22 cellular contexts compared by ENCODE assay signal in the genomic region with DNA sequence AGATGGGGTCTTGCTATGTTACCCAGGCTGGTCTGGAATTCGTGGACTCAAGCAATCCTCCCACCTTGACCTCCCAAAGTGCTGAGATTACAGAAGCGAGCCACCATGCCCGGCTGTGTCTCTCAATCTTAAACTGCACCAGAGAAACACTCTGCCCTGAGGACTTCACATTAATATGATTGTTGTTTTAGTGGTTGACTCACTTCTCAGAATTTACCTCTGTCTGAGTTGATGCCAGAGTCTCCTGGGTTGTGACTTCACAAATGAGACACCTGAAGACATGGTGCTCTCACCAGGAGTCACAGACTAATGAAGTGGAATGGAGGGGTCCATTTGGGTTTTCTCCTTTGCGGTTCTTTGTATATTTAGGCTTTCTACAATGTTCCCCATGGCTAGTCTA.
DNase-seq lines count a peak whose midpoint lies in the region; ATAC-seq and TF ChIP-seq lines count a peak whose summit lies in the region.
"Had no signal": no experiment of that assay in that cellular context is flagged by ENCODE, and none has a peak within 500 bp of the region (broad histone marks: within the 10 kb centered on the region; RNA-seq: fewer than 3 reads in every experiment).

No MANE protein-coding gene starts in this region.

- H3K4me2 ChIP-seq in GM23338, result no peak overlapping the region
- H3K4me2 ChIP-seq in PC-3 (ENCODE audit: low read length), result no peak overlapping the region
- H3K4me2 ChIP-seq in mammary epithelial cell (ENCODE audit: insufficient read depth, low read depth, low read length), result peak overlapping the region; percentile 10
- H3K4me2 ChIP-seq: A549 had no signal

- no peak for TF ChIP-seq POLR2A in gastrocnemius medialis (IDR thresholded peaks at IDR 0.05)

- no peak overlapping the region for H3K9ac ChIP-seq in PC-3 (ENCODE audit: low read length)
- H3K9ac ChIP-seq in mammary epithelial cell (ENCODE audit: insufficient read depth, low read length), result no peak overlapping the region

- H3K27ac ChIP-seq in GM23338 (ENCODE audit: low read depth) (no peak overlapping the region), PC-3 (ENCODE audit: low read length) (no peak overlapping the region), mammary epithelial cell (ENCODE audit: insufficient read depth, low read depth, low read length) (peak overlapping the region; percentile 1), gastrocnemius medialis (no peak overlapping the region)
- H3K27ac ChIP-seq: HL-60, Peyer's patch, SJSA1 had no signal

- H3K9me3 Mint-ChIP-seq in GM23338 (peaks cover 23% of the 10 kb centered on the region), Calu3 (ENCODE audit: low read depth, unreplicated experiment) (no peaks in the 10 kb centered on the region)

- in situ Hi-C loops in mammary epithelial cell (cut with MboI; ENCODE audit: low sequenced_read_pairs in 2 of 2), result loop anchor here in 1 of 2 donors (10.0 kb wide), 1 partner anchor 56 kb away; no protein-coding TSS in a partner anchor
- in situ Hi-C loops in gastrocnemius medialis (cut with MboI; ENCODE audit: low sequenced_read_pairs in 4 of 4), result no loop called here

- H3K9me2 ChIP-seq in GM23338 (ENCODE audit: insufficient read depth) (no peaks in the 10 kb centered on the region), PC-3 (replicated peaks; ENCODE audit: low read length) (no peaks in the 10 kb centered on the region)

- H3K4me1 Mint-ChIP-seq in GM23338 (peaks cover 8% of the 10 kb centered on the region; the same call in 2 of the 3 replicates), Calu3 (ENCODE audit: low read depth, unreplicated experiment) (peaks cover 9% of the 10 kb centered on the region)
- H3K4me1 Mint-ChIP-seq: CD14-positive monocyte had no signal

- H3K4me3 ChIP-seq in GM23338 (no peak overlapping the region), PC-3 (ENCODE audit: low read length) (no peak overlapping the region), mammary epithelial cell (replicated peaks in 1 of 3; ENCODE audit: insufficient read depth in 1 of 3, low read depth in 2 of 3, low read length in 3 of 3) (no peak overlapping the region), gastrocnemius medialis (no peak overlapping the region)
- H3K4me3 ChIP-seq: A549, Peyer's patch, SJSA1 had no signal

- H3K36me3 Mint-ChIP-seq in GM23338 (ENCODE audit: low read depth) (peaks cover 12% of the 10 kb centered on the region), Calu3 (ENCODE audit: insufficient read depth, unreplicated experiment) (no peaks in the 10 kb centered on the region)
- H3K36me3 Mint-ChIP-seq: CD14-positive monocyte had no signal

- H3F3A ChIP-seq in GM23338 (replicated peaks; ENCODE audit: low read depth), result no peaks in the 10 kb centered on the region
- no peaks in the 10 kb centered on the region for H3F3A ChIP-seq in PC-3 (ENCODE audit: low read length, unreplicated experiment)

- H2AFZ ChIP-seq in GM23338, result peak overlapping the region; percentile 10; the same call in 1 of the 2 replicates
- no peak overlapping the region for H2AFZ ChIP-seq in PC-3 (ENCODE audit: low read length)
- H2AFZ ChIP-seq in mammary epithelial cell (ENCODE audit: low read depth, low read length), result no peak overlapping the region

- 41% methylated on average over 4 of the region's 4 CpGs for WGBS in mammary epithelial cell (ENCODE audit: low coverage, missing lambda C conversion rate)

- H3K9me3 ChIP-seq in PC-3 (ENCODE audit: low read length) (0 out of 2 replicates have a peak, but pooled peaks cover 11% of the 10 kb centered on the region), mammary epithelial cell (replicated peaks; ENCODE audit: insufficient read depth, low read length) (peaks cover 5% of the 10 kb centered on the region), gastrocnemius medialis (no peaks in the 10 kb centered on the region)
- H3K9me3 ChIP-seq: SJSA1 had no signal

- H3K4me1 ChIP-seq in GM23338 (ENCODE audit: insufficient read depth) (peaks cover 15% of the 10 kb centered on the region), PC-3 (ENCODE audit: insufficient read depth, low read length) (peaks cover 19% of the 10 kb centered on the region), mammary epithelial cell (ENCODE audit: insufficient read depth, low read length) (peaks cover 5% of the 10 kb centered on the region), gastrocnemius medialis (no peaks in the 10 kb centered on the region)
- H3K4me1 ChIP-seq: Peyer's patch, SJSA1 had no signal

- intact Hi-C loops in PC-3 (cut with micrococcal nuclease), result no loop called here
- intact Hi-C loops in mammary epithelial cell (cut with micrococcal nuclease), result loop anchor here (5.0 kb wide), 1 partner anchor 107 kb away; no protein-coding TSS in a partner anchor
- intact Hi-C loops in Calu3 (cut with micrococcal nuclease; ENCODE audit: unreplicated experiment), result no loop called here
- intact Hi-C loops in gastrocnemius medialis (cut with DNase I; ENCODE audit: low total_unique reads), result no loop called here

- CTCF ChIA-PET in PC-3 (lab: Charles Lee), result no interaction called here
- CTCF ChIA-PET in mammary epithelial cell (lab: Charles Lee; ENCODE audit: low non-redundant PET), result no interaction called here
- CTCF ChIA-PET in Calu3 (lab: Charles Lee), result interaction anchor here (1.0 kb wide), 1 partner anchor 9 kb away, joined by 7 read pairs; no protein-coding TSS in a partner anchor

- H3K4me3 Mint-ChIP-seq in GM23338 (no peak overlapping the region), Calu3 (ENCODE audit: low read depth, unreplicated experiment) (no peak overlapping the region)
- H3K4me3 Mint-ChIP-seq: B cell, CD14-positive monocyte, H9, HFFc6 had no signal

- peaks cover 2% of the 10 kb centered on the region for H3K27me3 Mint-ChIP-seq in GM23338 (ENCODE audit: insufficient read depth, low read depth, poor library complexity)
- H3K27me3 Mint-ChIP-seq in Calu3 (ENCODE audit: unreplicated experiment), result no peaks in the 10 kb centered on the region
- H3K27me3 Mint-ChIP-seq: B cell had no signal

- no peak overlapping the region for H3K27ac Mint-ChIP-seq in GM23338
- no peak overlapping the region for H3K27ac Mint-ChIP-seq in Calu3 (ENCODE audit: unreplicated experiment)
- H3K27ac Mint-ChIP-seq: B cell, CD14-positive monocyte, H9, HFFc6 had no signal

- BruUV-seq in PC-3 (replicated peaks; lab: Mats Ljungman, UMichigan) (no TSS peak), mammary epithelial cell (replicated peaks; lab: Mats Ljungman, UMichigan) (no TSS peak), Calu3 (replicated peaks; lab: Mats Ljungman, UMichigan) (no TSS peak)

- dilution Hi-C loops in mammary epithelial cell (cut with HindIII; ENCODE audit: low sequenced_read_pairs), result loop anchor here (5.0 kb wide), 1 partner anchor 63 kb away; a partner anchor contains a TSS

- DNase-seq in GM23338 (ENCODE audit: low spot score), result no peak
- DNase-seq in PC-3, result peak; percentile 67
- DNase-seq in mammary epithelial cell, result peak; percentile 79
- peak; percentile 35 for DNase-seq in kidney glomerular epithelial cell (lab: John Stamatoyannopoulos, UW)
- DNase-seq in Calu3, result no peak
- DNase-seq in NCI-H1048 (lab: John Stamatoyannopoulos, UW), result no peak
- DNase-seq in gastrocnemius medialis, result no peak
- DNase-seq: DMS79, H9, HFFc6, KG1, NCI-H1417, NCI-H187, NCI-H446 treated with DMSO at 0.1 percent for 48 hours, Peyer's patch had no signal

- H3K36me3 ChIP-seq in GM23338 (ENCODE audit: insufficient read depth), result no peaks in the 10 kb centered on the region
- H3K36me3 ChIP-seq in PC-3 (ENCODE audit: low read depth, low read length), result no peaks in the 10 kb centered on the region
- no peaks in the 10 kb centered on the region for H3K36me3 ChIP-seq in mammary epithelial cell (ENCODE audit: insufficient read depth, low read length)
- no peaks in the 10 kb centered on the region for H3K36me3 ChIP-seq in gastrocnemius medialis
- H3K36me3 ChIP-seq: Peyer's patch, SJSA1 had no signal

- no peaks in the 10 kb centered on the region for H3K79me2 ChIP-seq in GM23338 (replicated peaks; ENCODE audit: insufficient read depth)
- H3K79me2 ChIP-seq in PC-3 (ENCODE audit: low read length), result no peaks in the 10 kb centered on the region
- H3K79me2 ChIP-seq in mammary epithelial cell (ENCODE audit: insufficient read depth, low read length), result no peaks in the 10 kb centered on the region

- no peak for TF ChIP-seq CTCF in GM23338 (conservative IDR thresholded peaks at IDR 0.05; ENCODE audit: low read depth in 2 of 2)
- no peak for TF ChIP-seq CTCF in PC-3 (conservative IDR thresholded peaks at IDR 0.05; ENCODE audit: low read depth, low read length)
- TF ChIP-seq CTCF in mammary epithelial cell (conservative IDR thresholded peaks at IDR 0.05 in 1 of 2, IDR thresholded peaks at IDR 0.05 in 1 of 2; ENCODE audit: extremely low read depth in 1 of 2, insufficient read depth in 1 of 2, low read depth in 1 of 2, low read length in 2 of 2), result no peak
- TF ChIP-seq CTCF in Calu3 (IDR thresholded peaks at IDR 0.05; ENCODE audit: unreplicated experiment), result no peak
- TF ChIP-seq CTCF in gastrocnemius medialis (IDR thresholded peaks at IDR 0.05 in 4 of 5, conservative IDR thresholded peaks at IDR 0.05 in 1 of 5), result no peak

- H4K20me1 ChIP-seq in GM23338 (replicated peaks; ENCODE audit: insufficient read depth) (no peaks in the 10 kb centered on the region), PC-3 (ENCODE audit: low read length) (no peaks in the 10 kb centered on the region), mammary epithelial cell (ENCODE audit: insufficient read depth, low read length) (no peaks in the 10 kb centered on the region)

- no peak for ATAC-seq in GM23338
- peak; percentile 87 for ATAC-seq in PC-3
- no peak for ATAC-seq in GM21619 (IDR thresholded peaks at IDR 0.05; ENCODE audit: unreplicated experiment)
- no peak for ATAC-seq in gastrocnemius medialis
- ATAC-seq: A549, Right ventricle myocardium inferior had no signal

- POLR2A ChIA-PET in PC-3 (lab: Charles Lee; ENCODE audit: unreplicated experiment), result no interaction called here

- H3K27me3 ChIP-seq in GM23338 (ENCODE audit: insufficient read depth), result no peaks in the 10 kb centered on the region
- no peaks in the 10 kb centered on the region for H3K27me3 ChIP-seq in PC-3 (ENCODE audit: low read length)
- H3K27me3 ChIP-seq in mammary epithelial cell (ENCODE audit: insufficient read depth, low read length), result no peaks in the 10 kb centered on the region
- H3K27me3 ChIP-seq in gastrocnemius medialis, result no peaks in the 10 kb centered on the region
- H3K27me3 ChIP-seq: Peyer's patch, SJSA1 had no signal

TF ChIP-seq in GM23338, 12 proteins besides CTCF, POLR2A, EP300 and RAD21 (continues in another document):
- TF ChIP-seq NANOG (IDR thresholded peaks at IDR 0.05; ENCODE audit: borderline replicate concordance), result no peak

Comparison
In these comparisons a context has a peak if more than half of its experiments do, and no peak if none do; other contexts are left out.
1. DNase-seq: peak in PC-3 (single experiment), mammary epithelial cell (single experiment) and kidney glomerular epithelial cell (single experiment); none in GM23338 (single experiment), Calu3 (single experiment), NCI-H1048 (single experiment) and gastrocnemius medialis (0 of 2).